ENCODE assay signal across 10 cellular contexts in the genomic region with DNA sequence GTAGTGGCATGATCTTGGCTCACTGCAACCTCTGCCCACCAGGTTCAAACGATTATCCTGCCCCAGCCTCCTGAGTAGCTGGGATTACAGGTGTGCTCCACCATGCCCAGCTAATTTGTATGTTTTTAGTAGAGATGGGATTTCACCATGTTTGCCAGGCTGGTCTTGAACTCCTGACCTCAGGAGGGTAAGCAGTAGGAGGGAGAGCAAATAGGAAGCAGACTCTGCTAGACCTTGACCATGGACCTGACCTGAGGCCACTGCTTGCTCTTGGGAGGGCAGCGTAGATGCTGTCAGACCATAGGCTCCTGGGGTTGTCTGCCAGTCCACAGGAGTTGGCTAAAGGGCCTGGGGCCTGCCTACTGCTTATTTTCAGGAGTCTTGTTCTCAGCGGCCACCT.
"Had no signal": no experiment of that assay in that cellular context is flagged by ENCODE, and none has a peak within 500 bp of the region (broad histone marks: within the 10 kb centered on the region; RNA-seq: fewer than 3 reads in every experiment).

No MANE protein-coding gene starts in this region.

- H3K4me2 ChIP-seq: neural progenitor cell, smooth muscle cell had no signal

- H3K36me3 ChIP-seq: neural progenitor cell had no signal

- H3K9me3 ChIP-seq: ascending aorta, esophagus squamous epithelium, prostate gland, right lobe of liver, stomach, thoracic aorta, upper lobe of right lung had no signal

- H3K4me3 ChIP-seq: ascending aorta, esophagus squamous epithelium, neural progenitor cell, prostate gland, right lobe of liver, smooth muscle cell, stomach, thoracic aorta, upper lobe of right lung had no signal

- H3K9ac ChIP-seq: neural progenitor cell had no signal

- H3K27me3 ChIP-seq: ascending aorta, esophagus squamous epithelium, neural progenitor cell, right lobe of liver, stomach, upper lobe of right lung had no signal

- H3K27ac ChIP-seq: esophagus squamous epithelium, neural progenitor cell, prostate gland, right lobe of liver, upper lobe of right lung had no signal

- DNase-seq: activated gamma-delta T cell, esophagus squamous epithelium, upper lobe of right lung had no signal

- H2AFZ ChIP-seq: neural progenitor cell had no signal
